In genomic region chr13:26377038-26377437, GRCh38 we compare ENCODE assay signal across 11 cellular contexts.
DNase-seq lines count a peak whose midpoint lies in the region; ATAC-seq and TF ChIP-seq lines count a peak whose summit lies in the region.
"Had no signal": no experiment of that assay in that cellular context is flagged by ENCODE, and none has a peak within 500 bp of the region (broad histone marks: within the 10 kb centered on the region; RNA-seq: fewer than 3 reads in every experiment).

No MANE protein-coding gene starts in this region.

- CTCF ChIA-PET in mammary epithelial cell (lab: Charles Lee; ENCODE audit: low non-redundant PET) = interaction anchor here (0.6 to 0.7 kb wide), 2 partner anchors 121 to 222 kb away, joined by 3 to 8 read pairs; no protein-coding TSS in a partner anchor

- H3K9me3 Mint-ChIP-seq in neural progenitor cell = no peaks in the 10 kb centered on the region
- H3K9me3 Mint-ChIP-seq: stimulated activated naive CD8-positive, alpha-beta T cell treated with anti-CD3 and anti-CD28 coated beads, Interleukin-15, amount 100 ng/mL, for 72 hours; T-helper 1 cell treated with Interleukin-12 subunit alpha and Interleukin-12 subunit beta and Interleukin-4 antibody, amounts not matched to agents 30 μg/mL and 1 μg/mL, for 36 hours had no signal

- no peaks in the 10 kb centered on the region for H3K4me1 ChIP-seq in mammary epithelial cell (ENCODE audit: insufficient read depth, low read length)
- peaks cover 4% of the 10 kb centered on the region for H3K4me1 ChIP-seq in neural progenitor cell

- H2AFZ ChIP-seq in mammary epithelial cell (ENCODE audit: low read depth, low read length) (no peak overlapping the region), neural progenitor cell (replicated peaks) (no peak overlapping the region)

- H3K36me3 ChIP-seq in mammary epithelial cell (ENCODE audit: insufficient read depth, low read length) (peaks cover 1% of the 10 kb centered on the region), neural progenitor cell (no peaks in the 10 kb centered on the region)

- TF ChIP-seq CTCF in mammary epithelial cell (conservative IDR thresholded peaks at IDR 0.05 in 1 of 2, IDR thresholded peaks at IDR 0.05 in 1 of 2; ENCODE audit: extremely low read depth in 1 of 2, insufficient read depth in 1 of 2, low read depth in 1 of 2, low read length in 2 of 2) (peak; percentile 49 to 53), neural progenitor cell (IDR thresholded peaks at IDR 0.05) (peak; percentile 68)

- H3K9me3 ChIP-seq in mammary epithelial cell (replicated peaks; ENCODE audit: insufficient read depth, low read length) = no peaks in the 10 kb centered on the region
- H3K9me3 ChIP-seq in neural progenitor cell (ENCODE audit: low read depth) = no peaks in the 10 kb centered on the region
- H3K9me3 ChIP-seq: BLaER1 treated with 17β-estradiol and CSF1 and Interleukin-3, amounts not matched to agents 10 nM and 100 nM had no signal

- DNase-seq in NCI-H2227 (lab: John Stamatoyannopoulos, UW; ENCODE audit: unreplicated experiment) (peak; percentile 10), NCI-H2227 treated with DMSO at 0.1 percent for 48 hours (lab: John Stamatoyannopoulos, UW) (no peak), Kasumi-1 (lab: John Stamatoyannopoulos, UW) (peak; percentile 5 to 31), mammary epithelial cell (peak; percentile 4), neural progenitor cell (ENCODE audit: low spot score) (peak; percentile 69), amygdala (lab: John Stamatoyannopoulos, UW) (no peak), NCI-H2171 (lab: John Stamatoyannopoulos, UW) (no peak)

- in situ Hi-C loops in mammary epithelial cell (cut with MboI; ENCODE audit: low sequenced_read_pairs in 2 of 2) = no loop called here

- H3K36me3 Mint-ChIP-seq in neural progenitor cell = peaks cover 5% of the 10 kb centered on the region

- H3K79me2 ChIP-seq in mammary epithelial cell (ENCODE audit: insufficient read depth, low read length) (no peaks in the 10 kb centered on the region), neural progenitor cell (ENCODE audit: low read depth) (no peaks in the 10 kb centered on the region)

- H3K4me3 ChIP-seq in mammary epithelial cell (replicated peaks in 1 of 3; ENCODE audit: insufficient read depth in 1 of 3, low read depth in 2 of 3, low read length in 3 of 3) = no peak overlapping the region
- no peak overlapping the region for H3K4me3 ChIP-seq in neural progenitor cell
- H3K4me3 ChIP-seq: BLaER1 treated with 17β-estradiol and CSF1 and Interleukin-3, amounts not matched to agents 10 nM and 100 nM had no signal

- H3F3A ChIP-seq in neural progenitor cell (ENCODE audit: low read depth) = no peaks in the 10 kb centered on the region

- no peaks in the 10 kb centered on the region for H3K4me1 Mint-ChIP-seq in neural progenitor cell

- H3K27ac Mint-ChIP-seq in neural progenitor cell = no peak overlapping the region
- H3K27ac Mint-ChIP-seq: T-helper 1 cell treated with Interleukin-12 subunit alpha and Interleukin-12 subunit beta and Interleukin-4 antibody, amounts not matched to agents 30 μg/mL and 1 μg/mL, for 36 hours had no signal

- H4K20me1 ChIP-seq in mammary epithelial cell (ENCODE audit: insufficient read depth, low read length) = no peaks in the 10 kb centered on the region
- H4K20me1 ChIP-seq in neural progenitor cell (ENCODE audit: low read depth) = peaks cover 3% of the 10 kb centered on the region
- H4K20me1 ChIP-seq: BLaER1 treated with 17β-estradiol and CSF1 and Interleukin-3, amounts not matched to agents 10 nM and 100 nM had no signal

- no TSS peak for BruUV-seq in mammary epithelial cell (replicated peaks; lab: Mats Ljungman, UMichigan)

- dilution Hi-C loops in mammary epithelial cell (cut with HindIII; ENCODE audit: low sequenced_read_pairs) = no loop called here

- intact Hi-C loops in mammary epithelial cell (cut with micrococcal nuclease) = loop anchor here (1.0 to 10.0 kb wide), 2 partner anchors 122 to 321 kb away; partner anchors contain the start of gene CDK8

- no peak for ATAC-seq in GM18511 (IDR thresholded peaks at IDR 0.05; ENCODE audit: unreplicated experiment)
- ATAC-seq: stimulated activated naive CD8-positive, alpha-beta T cell treated with anti-CD3 and anti-CD28 coated beads, Interleukin-15, amount 100 ng/mL, for 72 hours had no signal

- H3K4me2 ChIP-seq in mammary epithelial cell (ENCODE audit: insufficient read depth, low read depth, low read length) (no peak overlapping the region), neural progenitor cell (no peak overlapping the region)

- H3K27me3 Mint-ChIP-seq in neural progenitor cell (ENCODE audit: insufficient read depth, low read depth) = no peaks in the 10 kb centered on the region
- H3K27me3 Mint-ChIP-seq: stimulated activated naive CD8-positive, alpha-beta T cell treated with anti-CD3 and anti-CD28 coated beads, Interleukin-15, amount 100 ng/mL, for 72 hours had no signal

- H3K9ac ChIP-seq in mammary epithelial cell (ENCODE audit: insufficient read depth, low read length) (no peak overlapping the region), neural progenitor cell (no peak overlapping the region)
- H3K9ac ChIP-seq: BLaER1 treated with 17β-estradiol and CSF1 and Interleukin-3, amounts not matched to agents 10 nM and 100 nM had no signal

- no peaks in the 10 kb centered on the region for H3K27me3 ChIP-seq in mammary epithelial cell (ENCODE audit: insufficient read depth, low read length)
- H3K27me3 ChIP-seq in neural progenitor cell = no peaks in the 10 kb centered on the region
- H3K27me3 ChIP-seq: BLaER1 treated with 17β-estradiol and CSF1 and Interleukin-3, amounts not matched to agents 10 nM and 100 nM had no signal

- H3K27ac ChIP-seq in mammary epithelial cell (ENCODE audit: insufficient read depth, low read depth, low read length) (no peak overlapping the region), neural progenitor cell (no peak overlapping the region)
- H3K27ac ChIP-seq: BLaER1 treated with 17β-estradiol and CSF1 and Interleukin-3, amounts not matched to agents 10 nM and 100 nM had no signal

- H3K4me3 Mint-ChIP-seq in neural progenitor cell = no peak overlapping the region
- H3K4me3 Mint-ChIP-seq: stimulated activated naive CD8-positive, alpha-beta T cell treated with anti-CD3 and anti-CD28 coated beads, Interleukin-15, amount 100 ng/mL, for 72 hours; T-helper 1 cell treated with Interleukin-12 subunit alpha and Interleukin-12 subunit beta and Interleukin-4 antibody, amounts not matched to agents 30 μg/mL and 1 μg/mL, for 36 hours had no signal

Comparison
In these comparisons a context has a peak if more than half of its experiments do, and no peak if none do; other contexts are left out.
1. DNase-seq: peak in NCI-H2227 (single experiment), Kasumi-1 (2 of 2), mammary epithelial cell (single experiment) and neural progenitor cell (single experiment); none in NCI-H2227 treated with DMSO at 0.1 percent for 48 hours (single experiment), amygdala (0 of 56) and NCI-H2171 (single experiment).